Comparison of ENCODE assay signal across 18 cellular contexts in the genomic region with DNA sequence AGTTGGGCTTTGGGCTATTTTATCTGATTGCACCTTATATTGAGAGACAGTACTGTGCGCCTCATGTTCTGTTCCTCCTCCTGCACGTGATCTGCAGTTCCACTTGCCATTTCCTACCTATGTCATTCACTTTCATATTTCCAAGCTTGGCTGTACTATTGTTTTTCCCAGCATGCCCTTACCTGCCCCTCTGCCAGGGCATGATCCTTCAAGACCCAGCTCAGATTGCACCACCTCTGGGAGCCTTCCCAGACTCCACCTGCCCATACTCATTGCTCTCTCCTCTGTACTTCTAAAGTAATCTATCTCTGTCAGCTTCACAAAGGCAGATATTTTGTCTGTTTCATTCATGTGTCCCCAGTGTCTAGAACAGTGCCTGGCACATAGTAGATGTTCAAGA. TPM values are rescaled to one million over a fixed set of nuclear protein-coding genes. Genes with fewer than 3 reads are reported as not detected.
DNase-seq lines count a peak whose midpoint lies in the region; ATAC-seq and TF ChIP-seq lines count a peak whose summit lies in the region.
"Had no signal": no experiment of that assay in that cellular context is flagged by ENCODE, and none has a peak within 500 bp of the region (broad histone marks: within the 10 kb centered on the region; RNA-seq: fewer than 3 reads in every experiment).

No MANE protein-coding gene starts in this region.

- no peak for TF ChIP-seq CTCF in gastrocnemius medialis (IDR thresholded peaks at IDR 0.05 in 4 of 5, conservative IDR thresholded peaks at IDR 0.05 in 1 of 5)

- no peak overlapping the region for H3K23ac ChIP-seq in mesenchymal stem cell (ENCODE audit: low read length in 2 of 2)

- no peak overlapping the region for H2BK12ac ChIP-seq in mesenchymal stem cell (ENCODE audit: low read length in 2 of 2)

- no peak overlapping the region for H2AFZ ChIP-seq in mesenchymal stem cell (ENCODE audit: low read depth, low read length)
- H2AFZ ChIP-seq: PC-9 had no signal

- no peak overlapping the region for H2AK5ac ChIP-seq in mesenchymal stem cell (ENCODE audit: low read length, severe bottlenecking)

- CTCF ChIA-PET in HEK293T (lab: Yijun Ruan, JAX), result interaction anchor here (0.7 kb wide), 2 partner anchors 251 to 1257 kb away, joined by 3 to 4 read pairs; no protein-coding TSS in a partner anchor

- H3K27me3 ChIP-seq in gastrocnemius medialis (no peaks in the 10 kb centered on the region), mesenchymal stem cell (ENCODE audit: control insufficient read depth in 1 of 2, insufficient read depth in 1 of 2, low read length in 2 of 2) (peaks cover 0 to 6% of the 10 kb centered on the region in 2 experiments)
- H3K27me3 ChIP-seq: BLaER1, SJCRH30 had no signal

- no peak overlapping the region for H2BK120ac ChIP-seq in mesenchymal stem cell (ENCODE audit: low read depth, low read length)

- H3K4me1 ChIP-seq in gastrocnemius medialis, result peaks cover 0 to 4% of the 10 kb centered on the region in 2 donors
- H3K4me1 ChIP-seq in mesenchymal stem cell (ENCODE audit: control insufficient read depth, insufficient read depth, low read depth, low read length), result no peaks in the 10 kb centered on the region
- H3K4me1 ChIP-seq: SJCRH30 had no signal

- H2BK5ac ChIP-seq in mesenchymal stem cell (ENCODE audit: low read depth, low read length, poor library complexity, severe bottlenecking), result no peak overlapping the region

- intact Hi-C loops in gastrocnemius medialis (cut with DNase I; ENCODE audit: low total_unique reads), result loop anchor here (2.0 kb wide), 1 partner anchor 373 kb away; a partner anchor contains a TSS

- H3K36me3 ChIP-seq in gastrocnemius medialis (no peaks in the 10 kb centered on the region), mesenchymal stem cell (ENCODE audit: control insufficient read depth in 1 of 2, insufficient read depth in 2 of 2, low read depth in 1 of 2, low read length in 2 of 2) (no peaks in the 10 kb centered on the region)
- H3K36me3 ChIP-seq: BLaER1, SJCRH30 had no signal

- H3K27ac ChIP-seq in epithelial cell of prostate, result peak overlapping the region; percentile 62
- H3K27ac ChIP-seq in gastrocnemius medialis, result peak overlapping the region; percentile 54 to 79 (median 66)
- no peak overlapping the region for H3K27ac ChIP-seq in mesenchymal stem cell (ENCODE audit: low read length, poor library complexity, severe bottlenecking)
- H3K27ac ChIP-seq: BLaER1, HL-60, PC-9, SJCRH30 had no signal

- H3K14ac ChIP-seq in mesenchymal stem cell (ENCODE audit: low read length in 2 of 2), result no peak overlapping the region

- H3K79me1 ChIP-seq in mesenchymal stem cell (replicated peaks; ENCODE audit: low read length, poor library complexity, severe bottlenecking), result no peaks in the 10 kb centered on the region

- no peak overlapping the region for H3K4me2 ChIP-seq in mesenchymal stem cell (ENCODE audit: low read length, poor library complexity, severe bottlenecking)
- H3K4me2 ChIP-seq: BLaER1, PC-9 had no signal

- H4K91ac ChIP-seq in mesenchymal stem cell (ENCODE audit: low read length), result no peak overlapping the region

- TF ChIP-seq POLR2A in gastrocnemius medialis (IDR thresholded peaks at IDR 0.05), result no peak

- H3K9me3 ChIP-seq in gastrocnemius medialis (no peaks in the 10 kb centered on the region), mesenchymal stem cell (ENCODE audit: control insufficient read depth, low read length) (no peaks in the 10 kb centered on the region)
- H3K9me3 ChIP-seq: BLaER1, SJCRH30 had no signal

- POLR2A ChIA-PET in HEK293T (lab: Yijun Ruan, JAX), result interaction anchor here (0.6 to 1.7 kb wide), 2 partner anchors 11 to 26 kb away, joined by 3 to 4 read pairs; no protein-coding TSS in a partner anchor

- no peak overlapping the region for H3K18ac ChIP-seq in mesenchymal stem cell (ENCODE audit: low read depth in 1 of 2, low read length in 2 of 2)

- no peak overlapping the region for H3K4me3 ChIP-seq in gastrocnemius medialis
- no peak overlapping the region for H3K4me3 ChIP-seq in mesenchymal stem cell (ENCODE audit: insufficient read depth in 1 of 2, low read depth in 1 of 2, low read length in 2 of 2)
- H3K4me3 ChIP-seq: BLaER1, PC-9, SJCRH30 had no signal

- ATAC-seq in gastrocnemius medialis, result peak; percentile 65 to 71
- ATAC-seq in HG02870 (IDR thresholded peaks at IDR 0.05; ENCODE audit: unreplicated experiment), result no peak

- in situ Hi-C loops in gastrocnemius medialis (cut with MboI; ENCODE audit: low sequenced_read_pairs in 4 of 4), result no loop called here

- WGBS in mesenchymal stem cell, result 100% methylated on average over 2 of the region's 2 CpGs

- H3K4ac ChIP-seq in mesenchymal stem cell (ENCODE audit: low read depth in 1 of 2, low read length in 2 of 2), result no peak overlapping the region

- no peak overlapping the region for H2BK15ac ChIP-seq in mesenchymal stem cell (ENCODE audit: low read depth, poor library complexity, severe bottlenecking)

- H4K8ac ChIP-seq in mesenchymal stem cell (ENCODE audit: low read length), result no peak overlapping the region

- H3K9ac ChIP-seq in mesenchymal stem cell (ENCODE audit: low read length), result no peak overlapping the region
- H3K9ac ChIP-seq: BLaER1 had no signal

- no peak for DNase-seq in HEK293T (ENCODE audit: extremely low spot score)
- peak; percentile 58 for DNase-seq in NCI-H2171 treated with DMSO at 0.1 percent for 48 hours (lab: John Stamatoyannopoulos, UW)
- no peak for DNase-seq in epithelial cell of prostate (ENCODE audit: low read depth, low spot score)
- DNase-seq in gastrocnemius medialis, result peak; percentile 18 to 77
- no peak for DNase-seq in mesenchymal stem cell
- no peak for DNase-seq in activated CD8-positive, alpha-beta memory T cell treated with anti-CD3 and anti-CD28 coated beads, Interleukin-2, amount 50 U/mL, for 4 hours
- DNase-seq: CD4-positive, alpha-beta memory T cell; DMS79; HFFc6; IMR-90; NCI-H1105; NCI-H345; NCI-H524 treated with DMSO at 0.1 percent for 48 hours; PC-9; SJCRH30 had no signal

TF ChIP-seq in HEK293T, 16 proteins besides CTCF, POLR2A, EP300 and RAD21:
- no peak for TF ChIP-seq FOXA1 (IDR thresholded peaks at IDR 0.05)
- TF ChIP-seq, protein P1, sequence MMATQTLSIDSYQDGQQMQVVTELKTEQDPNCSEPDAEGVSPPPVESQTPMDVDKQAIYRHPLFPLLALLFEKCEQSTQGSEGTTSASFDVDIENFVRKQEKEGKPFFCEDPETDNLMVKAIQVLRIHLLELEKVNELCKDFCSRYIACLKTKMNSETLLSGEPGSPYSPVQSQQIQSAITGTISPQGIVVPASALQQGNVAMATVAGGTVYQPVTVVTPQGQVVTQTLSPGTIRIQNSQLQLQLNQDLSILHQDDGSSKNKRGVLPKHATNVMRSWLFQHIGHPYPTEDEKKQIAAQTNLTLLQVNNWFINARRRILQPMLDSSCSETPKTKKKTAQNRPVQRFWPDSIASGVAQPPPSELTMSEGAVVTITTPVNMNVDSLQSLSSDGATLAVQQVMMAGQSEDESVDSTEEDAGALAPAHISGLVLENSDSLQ (IDR thresholded peaks at IDR 0.05), result peak; percentile 28; the same call in 1 of the 2 replicates
TF ChIP-seq in HEK293T: peak in this region for 1.

RNA-seq across cellular contexts. Expression of a gene that starts 11.6 kb away (rescaled TPM):
- total RNA-seq in gastrocnemius medialis, result 10 to 100 TPM; 38.2 to 65.3 (median 52.2) TPM
- polyA plus RNA-seq in mesenchymal stem cell (2013, experiment 1 of 2), result 226 TPM
- polyA plus RNA-seq in mesenchymal stem cell (2013, experiment 2 of 2), result 223 TPM

Comparison
In these comparisons a context has a peak if more than half of its experiments do, and no peak if none do; other contexts are left out.
1. DNase-seq: peak in NCI-H2171 treated with DMSO at 0.1 percent for 48 hours (single experiment) and gastrocnemius medialis (2 of 2); none in HEK293T (single experiment), epithelial cell of prostate (single experiment), mesenchymal stem cell (single experiment) and activated CD8-positive, alpha-beta memory T cell treated with anti-CD3 and anti-CD28 coated beads, Interleukin-2, amount 50 U/mL, for 4 hours (single experiment).